In the genomic region with DNA sequence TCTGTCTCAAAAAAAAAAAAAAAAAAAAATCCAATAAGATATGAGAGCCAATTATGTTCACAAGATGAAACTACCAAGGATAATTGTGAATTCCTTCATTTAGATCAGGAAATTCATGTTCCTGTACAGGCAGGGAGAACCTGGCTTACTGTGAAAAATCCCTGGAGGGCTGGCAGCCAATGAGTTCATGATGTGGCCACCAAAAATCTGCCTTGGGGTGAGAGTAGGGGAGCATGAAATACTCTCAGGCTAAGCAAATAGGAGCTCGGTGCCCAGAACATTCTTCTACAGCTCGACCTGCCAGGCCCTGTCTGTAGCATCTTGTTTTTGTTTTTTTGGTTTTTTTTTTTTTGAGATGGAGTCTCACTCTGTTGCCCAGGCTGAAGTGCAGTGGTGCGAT, we compare ENCODE assay signal across 19 cellular contexts. TPM values are rescaled to one million over a fixed set of nuclear protein-coding genes. Genes with fewer than 3 reads are reported as not detected.
DNase-seq lines count a peak whose midpoint lies in the region; ATAC-seq and TF ChIP-seq lines count a peak whose summit lies in the region.
"Had no signal": no experiment of that assay in that cellular context is flagged by ENCODE, and none has a peak within 500 bp of the region (broad histone marks: within the 10 kb centered on the region; RNA-seq: fewer than 3 reads in every experiment).

No MANE protein-coding gene starts in this region.

- intact Hi-C loops in activated naive CD4-positive, alpha-beta T cell treated with anti-CD3 and anti-CD28 coated beads for 36 hours (cut with micrococcal nuclease) = no loop called here
- intact Hi-C loops in left ventricle myocardium inferior (cut with micrococcal nuclease) = no loop called here

- H3K9me3 ChIP-seq in RWPE2 (ENCODE audit: severe bottlenecking) (no peaks in the 10 kb centered on the region), left ventricle myocardium inferior (replicated peaks) (no peaks in the 10 kb centered on the region)
- H3K9me3 ChIP-seq: A549, lower lobe of right lung, SK-N-SH, upper lobe of right lung had no signal

- no peak for DNase-seq in activated naive CD4-positive, alpha-beta T cell treated with anti-CD3 and anti-CD28 coated beads for 36 hours
- DNase-seq in RWPE2 (ENCODE audit: low spot score) (no peak), left ventricle myocardium inferior (no peak)
- DNase-seq: cerebellar nuclear complex, DMS 273 treated with DMSO at 0.1 percent for 48 hours, lower lobe of right lung, NCI-H2171, upper lobe of right lung had no signal

- peak overlapping the region; percentile 88 for H3K27ac ChIP-seq in RWPE2 (ENCODE audit: poor library complexity, severe bottlenecking)
- no peak overlapping the region for H3K27ac ChIP-seq in left ventricle myocardium inferior (replicated peaks)
- H3K27ac ChIP-seq: hepatocyte, lower lobe of right lung, upper lobe of right lung, WERI-Rb-1 had no signal

- H3K27me3 ChIP-seq in RWPE2 (ENCODE audit: insufficient read depth, poor library complexity, severe bottlenecking) (no peaks in the 10 kb centered on the region), left ventricle myocardium inferior (ENCODE audit: low read depth) (no peaks in the 10 kb centered on the region)
- H3K27me3 ChIP-seq: BLaER1 treated with 17β-estradiol and CSF1 and Interleukin-3, amounts not matched to agents 10 nM and 100 nM; hepatocyte; upper lobe of right lung had no signal

- peak overlapping the region; percentile 79 for H3K27ac Mint-ChIP-seq in activated naive CD4-positive, alpha-beta T cell treated with anti-CD3 and anti-CD28 coated beads, Interleukin-2, amount 50 U/mL, for 24 hours
- H3K27ac Mint-ChIP-seq in activated naive CD4-positive, alpha-beta T cell treated with anti-CD3 and anti-CD28 coated beads for 36 hours = no peak overlapping the region
- H3K27ac Mint-ChIP-seq in stimulated activated memory B cell treated with anti-CD40 and anti-IgM and Interleukin-4, amounts not matched to agents 10 μg/mL and 1 μg/mL and 100 μg/mL, for 72 hours = peak overlapping the region; percentile 32

- H3K4me1 ChIP-seq in RWPE2 (ENCODE audit: insufficient read depth, poor library complexity, severe bottlenecking) (peaks cover 36% of the 10 kb centered on the region), left ventricle myocardium inferior (no peaks in the 10 kb centered on the region)

- H3K27me3 Mint-ChIP-seq in activated naive CD4-positive, alpha-beta T cell treated with anti-CD3 and anti-CD28 coated beads, Interleukin-2, amount 50 U/mL, for 24 hours = no peaks in the 10 kb centered on the region
- H3K27me3 Mint-ChIP-seq in activated naive CD4-positive, alpha-beta T cell treated with anti-CD3 and anti-CD28 coated beads for 36 hours (ENCODE audit: low read depth) = no peaks in the 10 kb centered on the region
- H3K27me3 Mint-ChIP-seq in stimulated activated memory B cell treated with anti-CD40 and anti-IgM and Interleukin-4, amounts not matched to agents 10 μg/mL and 1 μg/mL and 100 μg/mL, for 72 hours = no peaks in the 10 kb centered on the region

- CTCF ChIA-PET in activated naive CD4-positive, alpha-beta T cell treated with anti-CD3 and anti-CD28 coated beads for 36 hours (lab: Charles Lee) = interaction anchor here (0.6 to 1.0 kb wide), 3 partner anchors 11 to 73 kb away, joined by 3 to 5 read pairs (median 3); no protein-coding TSS in a partner anchor

- ATAC-seq in RWPE2 (ENCODE audit: low read depth) (no peak), esophagus mucosa (peak; percentile 49), GM18870 (IDR thresholded peaks at IDR 0.05; ENCODE audit: unreplicated experiment) (no peak), HG03135 (IDR thresholded peaks at IDR 0.05; ENCODE audit: unreplicated experiment) (no peak)
- ATAC-seq in stimulated activated memory B cell treated with anti-CD40 and anti-IgM and Interleukin-4, amounts not matched to agents 10 μg/mL and 1 μg/mL and 100 μg/mL, for 72 hours = no peak

- no peak overlapping the region for H3K4me3 Mint-ChIP-seq in activated naive CD4-positive, alpha-beta T cell treated with anti-CD3 and anti-CD28 coated beads, Interleukin-2, amount 50 U/mL, for 24 hours
- H3K4me3 Mint-ChIP-seq in activated naive CD4-positive, alpha-beta T cell treated with anti-CD3 and anti-CD28 coated beads for 36 hours = no peak overlapping the region
- H3K4me3 Mint-ChIP-seq in stimulated activated memory B cell treated with anti-CD40 and anti-IgM and Interleukin-4, amounts not matched to agents 10 μg/mL and 1 μg/mL and 100 μg/mL, for 72 hours = no peak overlapping the region
- H3K4me3 Mint-ChIP-seq: T-helper 2 cell treated with Interferon-gamma antibody and Interleukin-4, amounts not matched to agents 5 μg/mL and 100 μg/mL, for 36 hours had no signal

- no peaks in the 10 kb centered on the region for H3K9me3 Mint-ChIP-seq in activated naive CD4-positive, alpha-beta T cell treated with anti-CD3 and anti-CD28 coated beads, Interleukin-2, amount 50 U/mL, for 24 hours
- peaks cover 8% of the 10 kb centered on the region for H3K9me3 Mint-ChIP-seq in activated naive CD4-positive, alpha-beta T cell treated with anti-CD3 and anti-CD28 coated beads for 36 hours
- H3K9me3 Mint-ChIP-seq in stimulated activated memory B cell treated with anti-CD40 and anti-IgM and Interleukin-4, amounts not matched to agents 10 μg/mL and 1 μg/mL and 100 μg/mL, for 72 hours = peaks cover 5% of the 10 kb centered on the region

- peaks cover 76% of the 10 kb centered on the region for H3K4me1 Mint-ChIP-seq in activated naive CD4-positive, alpha-beta T cell treated with anti-CD3 and anti-CD28 coated beads, Interleukin-2, amount 50 U/mL, for 24 hours
- peaks cover 67% of the 10 kb centered on the region for H3K4me1 Mint-ChIP-seq in activated naive CD4-positive, alpha-beta T cell treated with anti-CD3 and anti-CD28 coated beads for 36 hours (ENCODE audit: low read depth)
- peaks cover 59% of the 10 kb centered on the region for H3K4me1 Mint-ChIP-seq in stimulated activated memory B cell treated with anti-CD40 and anti-IgM and Interleukin-4, amounts not matched to agents 10 μg/mL and 1 μg/mL and 100 μg/mL, for 72 hours

- H3K36me3 Mint-ChIP-seq in activated naive CD4-positive, alpha-beta T cell treated with anti-CD3 and anti-CD28 coated beads, Interleukin-2, amount 50 U/mL, for 24 hours = peaks cover 18% of the 10 kb centered on the region
- peaks cover 21% of the 10 kb centered on the region for H3K36me3 Mint-ChIP-seq in activated naive CD4-positive, alpha-beta T cell treated with anti-CD3 and anti-CD28 coated beads for 36 hours (ENCODE audit: low read depth)
- H3K36me3 Mint-ChIP-seq in stimulated activated memory B cell treated with anti-CD40 and anti-IgM and Interleukin-4, amounts not matched to agents 10 μg/mL and 1 μg/mL and 100 μg/mL, for 72 hours = peaks cover 65% of the 10 kb centered on the region

- no peaks in the 10 kb centered on the region for H3K36me3 ChIP-seq in RWPE2 (ENCODE audit: low read depth)
- H3K36me3 ChIP-seq in left ventricle myocardium inferior = no peaks in the 10 kb centered on the region
- H3K36me3 ChIP-seq: lower lobe of right lung, upper lobe of right lung, WERI-Rb-1 had no signal

- H3K4me3 ChIP-seq in RWPE2 (ENCODE audit: severe bottlenecking) (no peak overlapping the region), left ventricle myocardium inferior (no peak overlapping the region)
- H3K4me3 ChIP-seq: A549; BLaER1 treated with 17β-estradiol and CSF1 and Interleukin-3, amounts not matched to agents 10 nM and 100 nM; hepatocyte; lower lobe of right lung; upper lobe of right lung had no signal

- TF ChIP-seq CTCF in RWPE2 (IDR thresholded peaks at IDR 0.05; ENCODE audit: poor library complexity, severe bottlenecking) (no peak), left ventricle myocardium inferior (IDR thresholded peaks at IDR 0.05; ENCODE audit: borderline replicate concordance) (no peak)

RNA-seq across cellular contexts. Expression of a gene that starts 50.1 kb away (rescaled TPM):
- total RNA-seq in activated naive CD4-positive, alpha-beta T cell treated with anti-CD3 and anti-CD28 coated beads for 36 hours = 100 to 1,000 TPM in 1 of 2 experiments, 10 to 100 TPM in 1; 96.6 to 101 TPM
- total RNA-seq in esophagus mucosa = 6.2 TPM
- 2.6 TPM for total RNA-seq in left ventricle myocardium inferior

Comparison
In these comparisons a context has a peak if more than half of its experiments do, and no peak if none do; other contexts are left out.
1. RNA of a gene that starts 50.1 kb away (total RNA-seq): 96.6 to 101 TPM in activated naive CD4-positive, alpha-beta T cell treated with anti-CD3 and anti-CD28 coated beads for 36 hours; 6.2 TPM in esophagus mucosa (single experiment) and 2.6 TPM in left ventricle myocardium inferior (single experiment); every median in the first group is over 10 times any median in the second.